39 cellular contexts compared by ENCODE assay signal in the genomic region with DNA sequence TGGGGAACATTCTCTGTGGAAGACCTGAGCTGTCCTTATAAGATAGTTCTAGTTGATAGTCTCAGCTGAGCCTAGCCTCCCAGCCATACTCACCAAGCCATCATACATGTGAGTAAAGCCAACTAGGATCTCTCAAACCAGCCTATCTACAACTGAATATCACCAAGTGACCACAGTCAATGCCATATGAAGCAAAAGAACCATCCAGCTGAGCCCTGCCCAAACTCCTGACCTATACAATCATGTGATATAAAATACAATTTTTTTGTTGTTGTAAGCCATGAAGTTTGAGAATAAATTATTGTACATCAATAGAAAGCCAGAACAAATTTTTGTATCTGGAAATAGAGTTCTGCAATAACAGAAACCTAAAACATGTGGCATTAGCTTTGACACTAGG.
"Had no signal": no experiment of that assay in that cellular context is flagged by ENCODE, and none has a peak within 500 bp of the region (broad histone marks: within the 10 kb centered on the region; RNA-seq: fewer than 3 reads in every experiment).

No MANE protein-coding gene starts in this region.

- H3K4me1 Mint-ChIP-seq: activated naive CD4-positive, alpha-beta T cell treated with anti-CD3 and anti-CD28 coated beads, Interleukin-2, amount 10 ng/mL, durations not matched to agents 7 days and 5 days; activated naive CD4-positive, alpha-beta T cell treated with anti-CD3 and anti-CD28 coated beads, Interleukin-2, amount 50 U/mL, for 24 hours; activated naive CD8-positive, alpha-beta T cell treated with anti-CD3 and anti-CD28 coated beads for 36 hours; activated naive CD8-positive, alpha-beta T cell treated with anti-CD3 and anti-CD28 coated beads, Interleukin-2, amount 10 ng/mL, durations not matched to agents 7 days and 5 days; activated naive CD8-positive, alpha-beta T cell treated with anti-CD3 and anti-CD28 coated beads, Interleukin-2, amount 50 U/mL, for 24 hours; activated T-helper 17 cell treated with anti-CD3 and anti-CD28 coated beads, Interleukin-2, amount 50 U/mL, for 72 hours; central memory CD8-positive, alpha-beta T cell had no signal

- H3K9me3 ChIP-seq: adrenal gland had no signal

- DNase-seq: activated effector memory CD4-positive, alpha-beta T cell treated with anti-CD3 and anti-CD28 coated beads, Interleukin-2, amount 50 U/mL, for 16 hours; activated effector memory CD4-positive, alpha-beta T cell treated with Interleukin-2 at 50 U/mL for 16 hours; activated gamma-delta T cell; activated gamma-delta T cell treated with Interleukin-2 at 50 U/mL for 16 hours; activated naive CD4-positive, alpha-beta T cell; activated naive CD4-positive, alpha-beta T cell treated with anti-CD3 and anti-CD28 coated beads for 36 hours; activated naive CD4-positive, alpha-beta T cell treated with anti-CD3 and anti-CD28 coated beads, Interleukin-2, amount 10 ng/mL, durations not matched to agents 7 days and 5 days; activated naive CD4-positive, alpha-beta T cell treated with anti-CD3 and anti-CD28 coated beads, Interleukin-2, amount 50 U/mL, for 16 hours; activated naive CD4-positive, alpha-beta T cell treated with Interleukin-2 at 50 U/mL for 16 hours; activated naive CD8-positive, alpha-beta T cell treated with anti-CD3 and anti-CD28 coated beads for 36 hours; activated naive CD8-positive, alpha-beta T cell treated with anti-CD3 and anti-CD28 coated beads, Interleukin-2, amount 10 ng/mL, durations not matched to agents 7 days and 5 days; activated naive CD8-positive, alpha-beta T cell treated with anti-CD3 and anti-CD28 coated beads, Interleukin-2, amount 50 U/mL, for 24 hours; activated T-cell treated with anti-CD3 and anti-CD28 coated beads, Interleukin-2, amount 50 U/mL, for 24 hours; activated T-cell treated with anti-CD3 and anti-CD28 coated beads, Interleukin-2, amount 50 U/mL, for 4 hours; activated T-cell treated with anti-CD3 and anti-CD28 coated beads, Interleukin-2, amount 50 U/mL, for 48 hours; activated T-cell treated with anti-CD3 and anti-CD28 coated beads, Interleukin-2, amount 50 U/mL, for 72 hours; adrenal gland; amniotic stem cell; amygdala; anterior cingulate cortex; aorta; body of pancreas; brain microvascular endothelial cell; caudate nucleus; central memory CD4-positive, alpha-beta T cell; cerebellar nuclear complex had no signal

- ATAC-seq: activated naive CD4-positive, alpha-beta T cell treated with anti-CD3 and anti-CD28 coated beads, Interleukin-2, amount 50 U/mL, for 72 hours; activated naive CD8-positive, alpha-beta T cell treated with anti-CD3 and anti-CD28 coated beads, Interleukin-2, amount 50 U/mL, for 24 hours; activated T-cell treated with anti-CD3 and anti-CD28 coated beads, Interleukin-2, amount 50 U/mL, for 4 hours; activated T-cell treated with anti-CD3 and anti-CD28 coated beads, Interleukin-2, amount 50 U/mL, for 72 hours; activated T-helper 17 cell treated with anti-CD3 and anti-CD28 coated beads, Interleukin-2, amount 50 U/mL, for 72 hours; body of pancreas had no signal

- H3K27me3 ChIP-seq: adrenal gland, ascending aorta, body of pancreas, brain microvascular endothelial cell, breast epithelium, cardiac muscle cell had no signal

- H3K27me3 Mint-ChIP-seq: activated naive CD4-positive, alpha-beta T cell treated with anti-CD3 and anti-CD28 coated beads, Interleukin-2, amount 10 ng/mL, durations not matched to agents 7 days and 5 days; activated naive CD4-positive, alpha-beta T cell treated with anti-CD3 and anti-CD28 coated beads, Interleukin-2, amount 50 U/mL, for 24 hours; activated naive CD8-positive, alpha-beta T cell; activated naive CD8-positive, alpha-beta T cell treated with anti-CD3 and anti-CD28 coated beads for 36 hours; activated naive CD8-positive, alpha-beta T cell treated with anti-CD3 and anti-CD28 coated beads, Interleukin-2, amount 10 ng/mL, durations not matched to agents 7 days and 5 days; activated naive CD8-positive, alpha-beta T cell treated with anti-CD3 and anti-CD28 coated beads, Interleukin-2, amount 50 U/mL, for 24 hours; activated T-cell treated with anti-CD3 and anti-CD28 coated beads, Interleukin-2, amount 50 U/mL, for 24 hours; activated T-helper 17 cell treated with anti-CD3 and anti-CD28 coated beads, Interleukin-2, amount 50 U/mL, for 72 hours; brain; central memory CD8-positive, alpha-beta T cell had no signal

- H3K27ac Mint-ChIP-seq: activated naive CD4-positive, alpha-beta T cell treated with anti-CD3 and anti-CD28 coated beads for 36 hours; activated naive CD4-positive, alpha-beta T cell treated with anti-CD3 and anti-CD28 coated beads, Interleukin-2, amount 10 ng/mL, durations not matched to agents 7 days and 5 days; activated naive CD4-positive, alpha-beta T cell treated with anti-CD3 and anti-CD28 coated beads, Interleukin-2, amount 50 U/mL, for 24 hours; activated naive CD4-positive, alpha-beta T cell treated with anti-CD3 and anti-CD28 coated beads, Interleukin-2, amount 50 U/mL, for 72 hours; activated naive CD8-positive, alpha-beta T cell; activated naive CD8-positive, alpha-beta T cell treated with anti-CD3 and anti-CD28 coated beads for 36 hours; activated naive CD8-positive, alpha-beta T cell treated with anti-CD3 and anti-CD28 coated beads, Interleukin-2, amount 10 ng/mL, durations not matched to agents 7 days and 5 days; activated naive CD8-positive, alpha-beta T cell treated with anti-CD3 and anti-CD28 coated beads, Interleukin-2, amount 50 U/mL, for 24 hours; activated T-cell treated with anti-CD3 and anti-CD28 coated beads, Interleukin-2, amount 50 U/mL, for 24 hours; activated T-cell treated with anti-CD3 and anti-CD28 coated beads, Interleukin-2, amount 50 U/mL, for 72 hours; activated T-helper 1 cell treated with anti-CD3 and anti-CD28 coated beads, Interleukin-12 subunit alpha, Interleukin-12 subunit beta, Interleukin-2, Interleukin-4 antibody, amounts not matched to agents 30 ng/mL and 10 ng/mL and 1 ng/mL, durations not matched to agents 14 hours and 24 hours and 36 hours; activated T-helper 17 cell treated with anti-CD3 and anti-CD28 coated beads, Interleukin-2, amount 50 U/mL, for 72 hours; activated T-helper 2 cell treated with anti-CD3 and anti-CD28 coated beads, Interferon-gamma antibody, Interleukin-2, Interleukin-4, amounts not matched to agents 10 μg/mL and 5 μg/mL and 100 μg/mL, durations not matched to agents 14 hours and 24 hours and 36 hours; brain had no signal

- H3K4me3 ChIP-seq: adrenal gland, ascending aorta, body of pancreas, breast epithelium, cardiac muscle cell had no signal

- H3K4me3 Mint-ChIP-seq: activated naive CD4-positive, alpha-beta T cell treated with anti-CD3 and anti-CD28 coated beads for 36 hours; activated naive CD4-positive, alpha-beta T cell treated with anti-CD3 and anti-CD28 coated beads, Interleukin-2, amount 10 ng/mL, durations not matched to agents 7 days and 5 days; activated naive CD4-positive, alpha-beta T cell treated with anti-CD3 and anti-CD28 coated beads, Interleukin-2, amount 50 U/mL, for 24 hours; activated naive CD8-positive, alpha-beta T cell; activated naive CD8-positive, alpha-beta T cell treated with anti-CD3 and anti-CD28 coated beads for 36 hours; activated naive CD8-positive, alpha-beta T cell treated with anti-CD3 and anti-CD28 coated beads, Interleukin-2, amount 10 ng/mL, durations not matched to agents 7 days and 5 days; activated naive CD8-positive, alpha-beta T cell treated with anti-CD3 and anti-CD28 coated beads, Interleukin-2, amount 50 U/mL, for 24 hours; activated T-cell treated with anti-CD3 and anti-CD28 coated beads, Interleukin-2, amount 50 U/mL, for 24 hours; activated T-cell treated with anti-CD3 and anti-CD28 coated beads, Interleukin-2, amount 50 U/mL, for 4 hours; activated T-cell treated with anti-CD3 and anti-CD28 coated beads, Interleukin-2, amount 50 U/mL, for 72 hours; activated T-helper 1 cell treated with anti-CD3 and anti-CD28 coated beads, Interleukin-12 subunit alpha, Interleukin-12 subunit beta, Interleukin-2, Interleukin-4 antibody, amounts not matched to agents 30 ng/mL and 10 ng/mL and 1 ng/mL, durations not matched to agents 14 hours and 24 hours and 36 hours; activated T-helper 17 cell treated with anti-CD3 and anti-CD28 coated beads, Interleukin-2, amount 50 U/mL, for 72 hours; brain; central memory CD8-positive, alpha-beta T cell had no signal

- H3K27ac ChIP-seq: adrenal gland, ascending aorta, body of pancreas, brain microvascular endothelial cell, breast epithelium, cardiac muscle cell had no signal

- H3K4me1 ChIP-seq: adrenal gland, ascending aorta, breast epithelium had no signal

- H3K36me3 ChIP-seq: adrenal gland, ascending aorta, brain microvascular endothelial cell, breast epithelium, cardiac muscle cell had no signal

- FAIRE-seq: astrocyte, bronchial epithelial cell had no signal

- H3K36me3 Mint-ChIP-seq: activated naive CD4-positive, alpha-beta T cell treated with anti-CD3 and anti-CD28 coated beads, Interleukin-2, amount 10 ng/mL, durations not matched to agents 7 days and 5 days; activated naive CD4-positive, alpha-beta T cell treated with anti-CD3 and anti-CD28 coated beads, Interleukin-2, amount 50 U/mL, for 24 hours; activated naive CD4-positive, alpha-beta T cell treated with anti-CD3 and anti-CD28 coated beads, Interleukin-2, amount 50 U/mL, for 72 hours; activated naive CD8-positive, alpha-beta T cell; activated naive CD8-positive, alpha-beta T cell treated with anti-CD3 and anti-CD28 coated beads for 36 hours; activated naive CD8-positive, alpha-beta T cell treated with anti-CD3 and anti-CD28 coated beads, Interleukin-2, amount 10 ng/mL, durations not matched to agents 7 days and 5 days; brain had no signal
